8 cellular contexts compared by ENCODE assay signal in the genomic region with DNA sequence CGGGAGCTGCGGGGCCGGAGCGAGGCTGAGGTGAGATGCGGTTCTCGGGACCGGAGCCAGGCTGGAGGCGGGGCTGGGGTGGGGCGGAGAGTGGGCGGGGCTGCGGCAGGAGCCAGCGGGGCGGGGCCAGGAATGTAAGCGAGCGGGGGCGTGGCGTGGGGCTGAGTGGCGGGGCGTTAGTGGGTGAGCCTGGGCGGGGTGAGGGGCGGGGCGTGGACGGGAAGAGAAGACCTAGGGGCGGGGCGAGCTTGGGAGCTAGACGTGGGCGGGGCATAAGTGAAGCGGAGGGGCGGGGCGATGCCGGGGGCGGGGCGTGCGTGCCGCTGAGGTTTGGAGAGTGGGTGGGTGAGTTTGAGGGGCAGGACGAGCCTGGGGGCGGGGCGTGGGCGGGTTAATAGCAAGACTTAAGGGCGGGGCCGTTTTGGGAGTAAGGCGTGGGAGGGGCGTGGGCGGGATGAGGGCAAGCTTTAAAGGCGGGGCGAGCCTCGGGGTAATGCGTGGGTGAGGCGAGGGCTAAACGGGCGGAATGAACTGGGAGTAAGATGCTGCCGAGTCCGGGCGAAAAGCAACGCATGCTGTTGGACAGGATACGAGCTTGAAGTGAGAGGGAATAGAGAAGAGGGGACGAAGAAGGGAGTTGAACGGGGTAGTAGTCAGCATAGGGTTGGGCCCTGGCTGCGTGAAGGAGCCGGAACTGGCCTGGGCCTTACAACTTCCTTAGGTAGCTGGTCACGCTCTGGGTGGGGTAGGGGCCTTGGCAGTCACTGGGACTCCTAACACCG. TPM values are rescaled to one million over a fixed set of nuclear protein-coding genes. Genes with fewer than 3 reads are reported as not detected.
DNase-seq lines count a peak whose midpoint lies in the region; ATAC-seq, FAIRE-seq and TF ChIP-seq lines count a peak whose summit lies in the region.

No MANE protein-coding gene starts in this region.

- H3K4me3 ChIP-seq in small intestine (ENCODE audit: low read depth in 1 of 2, low read length in 2 of 2), result peak overlapping the region; percentile 51 to 77

- in situ Hi-C loops in T47D (cut with HindIII; ENCODE audit: low pct_unique_long_range_greater_than_20kb, low sequenced_read_pairs), result no loop called here

- ATAC-seq in GM18519 (IDR thresholded peaks at IDR 0.05; ENCODE audit: low FRiP score, unreplicated experiment), result peak; percentile 38
- ATAC-seq in HG03095 (IDR thresholded peaks at IDR 0.05; ENCODE audit: unreplicated experiment), result peak; percentile 30

- H3K4me1 ChIP-seq in small intestine (ENCODE audit: control insufficient read depth in 2 of 2, insufficient read depth in 1 of 2, low read depth in 1 of 2, low read length in 1 of 2), result peaks cover 2 to 8% of the 10 kb centered on the region in 2 donors

- DNase-seq in NCI-H2196 (lab: John Stamatoyannopoulos, UW; ENCODE audit: unreplicated experiment), result peak; percentile 96
- peak; percentile 76 to 97 for DNase-seq in T47D (ENCODE audit: low read depth in 1 of 2, low spot score in 1 of 2)
- peak; percentile 88 for DNase-seq in iPS-NIHi7 (ENCODE audit: extremely low spot score)
- DNase-seq in small intestine, result peak; percentile 98

- no peak for TF ChIP-seq CTCF in 22Rv1 (IDR thresholded peaks at IDR 0.05)
- TF ChIP-seq CTCF in VCaP (conservative IDR thresholded peaks at IDR 0.05), result no peak

- H3K27me3 ChIP-seq in small intestine (ENCODE audit: control insufficient read depth in 2 of 2, insufficient read depth in 2 of 2, low read length in 2 of 2), result peaks cover 0 to 16% of the 10 kb centered on the region in 2 donors

- no peak for FAIRE-seq in small intestine (lab: Jason Lieb, UNC)

- H3K36me3 ChIP-seq in small intestine (ENCODE audit: control insufficient read depth in 2 of 2, insufficient read depth in 2 of 2, low read length in 2 of 2), result peaks cover 4 to 8% of the 10 kb centered on the region in 2 donors

- peak overlapping the region; percentile 97 for H3K27ac ChIP-seq in 22Rv1
- peak overlapping the region; percentile 69 for H3K27ac ChIP-seq in VCaP
- H3K27ac ChIP-seq in small intestine (ENCODE audit: low read depth in 1 of 2, low read length in 1 of 2), result peak overlapping the region; percentile 78 to 93

- 0 to 2% (median 1%) methylated on average over 32 to 62 of the region's 62 CpGs for WGBS in small intestine, 3 donors

- no peaks in the 10 kb centered on the region for H3K9me3 ChIP-seq in small intestine (ENCODE audit: control insufficient read depth, low read depth)

RNA-seq across cellular contexts. Expression of a gene that starts 0.6 kb away (rescaled TPM):
- polyA plus RNA-seq in small intestine, result 10 to 100 TPM; 15.7 to 17.3 (median 17.1) TPM

RNA-seq across cellular contexts. Expression of a gene that starts 5.2 kb away (rescaled TPM):
- 1 to 10 TPM in 1 of 3 donors, not detected in 2; 1.1 TPM for polyA plus RNA-seq in small intestine

RNA-seq across cellular contexts. Expression of a gene that starts 6.1 kb away (rescaled TPM):
- under 1 TPM in 1 of 3 donors, not detected in 2; 0.21 TPM for polyA plus RNA-seq in small intestine

RNA-seq across cellular contexts. Expression of a gene that starts 17.0 kb away (rescaled TPM):
- polyA plus RNA-seq in small intestine, result 10 to 100 TPM; 17.3 to 22.4 (median 20.8) TPM

RNA-seq across cellular contexts. Expression of a gene that starts 22.8 kb away (rescaled TPM):
- 10 to 100 TPM; 65.1 to 81.4 (median 72.6) TPM for polyA plus RNA-seq in small intestine

Comparison
In these comparisons a context has a peak if more than half of its experiments do, and no peak if none do; other contexts are left out.
1. Peak in every context shown above with its lines: DNase-seq, ATAC-seq, H3K4me3 ChIP-seq and H3K27ac ChIP-seq.